In genomic region chr10:98208925-98209324, GRCh38 we compare ENCODE assay signal across 27 cellular contexts. TPM values are rescaled to one million over a fixed set of nuclear protein-coding genes. Genes with fewer than 3 reads are reported as not detected.
A peak's percentile ranks its signal among the peaks of the same experiment; 100 is the strongest.
DNase-seq lines count a peak whose midpoint lies in the region; ATAC-seq, FAIRE-seq and TF ChIP-seq lines count a peak whose summit lies in the region.
"Had no signal": no experiment of that assay in that cellular context is flagged by ENCODE, and none has a peak within 500 bp of the region (broad histone marks: within the 10 kb centered on the region; RNA-seq: fewer than 3 reads in every experiment).

No MANE protein-coding gene starts in this region.

- H3K56ac ChIP-seq in IMR-90 (ENCODE audit: extremely low read depth, insufficient read depth, low read length), result no peak overlapping the region

- no peaks in the 10 kb centered on the region for H3K4me1 ChIP-seq in IMR-90 (ENCODE audit: control insufficient read depth, insufficient read depth, low read length)
- H3K4me1 ChIP-seq in small intestine (ENCODE audit: control insufficient read depth in 2 of 2, insufficient read depth in 1 of 2, low read depth in 1 of 2, low read length in 1 of 2), result no peaks in the 10 kb centered on the region
- H3K4me1 ChIP-seq in thyroid gland, result peaks cover 2 to 8% of the 10 kb centered on the region in 2 donors
- H3K4me1 ChIP-seq: Peyer's patch, SJCRH30 had no signal

- no peak overlapping the region for H4K91ac ChIP-seq in IMR-90 (ENCODE audit: insufficient read depth, low read depth, low read length)

- H2AFZ ChIP-seq in IMR-90 (replicated peaks; ENCODE audit: low read length, poor library complexity), result no peak overlapping the region

- H3K9me3 ChIP-seq in IMR-90 (ENCODE audit: control insufficient read depth, insufficient read depth, low read length) (no peaks in the 10 kb centered on the region), small intestine (ENCODE audit: control insufficient read depth, low read depth) (no peaks in the 10 kb centered on the region), thyroid gland (no peaks in the 10 kb centered on the region)
- H3K9me3 ChIP-seq: Peyer's patch, SJCRH30 had no signal

- TF ChIP-seq POLR2A in IMR-90 (IDR thresholded peaks at IDR 0.05; ENCODE audit: low read depth, low read length) (no peak), thyroid gland (IDR thresholded peaks at IDR 0.05) (no peak)

- no peak overlapping the region for H3K18ac ChIP-seq in IMR-90 (ENCODE audit: low read depth, low read length)

- H3K36me3 ChIP-seq in IMR-90 (ENCODE audit: control insufficient read depth, insufficient read depth, low read length) (peaks cover 8% of the 10 kb centered on the region), small intestine (ENCODE audit: control insufficient read depth in 2 of 2, insufficient read depth in 2 of 2, low read length in 2 of 2) (peaks cover 0 to 4% of the 10 kb centered on the region in 2 donors), thyroid gland (peaks cover 0 to 3% of the 10 kb centered on the region in 2 donors)

- TF ChIP-seq CTCF in IMR-90 (conservative IDR thresholded peaks at IDR 0.05; ENCODE audit: low read depth, low read length), result no peak
- TF ChIP-seq CTCF in GM10266 (IDR thresholded peaks at IDR 0.05; ENCODE audit: control insufficient read depth, insufficient read depth, low read depth, missing control alignments), result no peak
- TF ChIP-seq CTCF in thyroid gland (IDR thresholded peaks at IDR 0.05), result no peak

- 0 out of 2 replicates have a peak, but pooled peaks cover 2% of the 10 kb centered on the region for H3K9me1 ChIP-seq in IMR-90 (ENCODE audit: insufficient read depth, low read length)

- H3K14ac ChIP-seq in IMR-90 (replicated peaks; ENCODE audit: low read depth, low read length), result no peak overlapping the region

- H3K4me2 ChIP-seq in IMR-90 (ENCODE audit: low read depth, low read length), result no peak overlapping the region

- H3K36me3 Mint-ChIP-seq in activated T-cell treated with anti-CD3 and anti-CD28 coated beads, Interleukin-2, amount 50 U/mL, for 72 hours (ENCODE audit: insufficient read depth in 2 of 2), result peaks cover 7 to 22% of the 10 kb centered on the region in 2 donors

- H3K79me1 ChIP-seq in IMR-90 (ENCODE audit: low read depth in 1 of 2, low read length in 2 of 2), result peaks cover 15 to 26% of the 10 kb centered on the region in 2 experiments

- FAIRE-seq in small intestine (lab: Jason Lieb, UNC), result no peak
- FAIRE-seq: HepG2 had no signal

- no peak overlapping the region for H2AK9ac ChIP-seq in IMR-90 (replicated peaks; ENCODE audit: low read depth, low read length, poor library complexity)

- H2BK20ac ChIP-seq in IMR-90 (ENCODE audit: low read depth, low read length), result no peak overlapping the region

- no peak overlapping the region for H4K5ac ChIP-seq in IMR-90 (ENCODE audit: low read depth, low read length)

- no TSS peak for BruUV-seq in IMR-90 (replicated peaks; lab: Mats Ljungman, UMichigan)

- POLR2A ChIA-PET in IMR-90 (lab: Charles Lee; ENCODE audit: unreplicated experiment), result no interaction called here

- peaks cover 0 to 6% of the 10 kb centered on the region in 2 donors for H3K9me3 Mint-ChIP-seq in activated T-cell treated with anti-CD3 and anti-CD28 coated beads, Interleukin-2, amount 50 U/mL, for 72 hours
- H3K9me3 Mint-ChIP-seq: CD8-positive, alpha-beta T cell; HFFc6 had no signal

- H2AK5ac ChIP-seq in IMR-90 (ENCODE audit: low read depth, low read length), result no peak overlapping the region

- CTCF ChIA-PET in IMR-90 (lab: Yijun Ruan, JAX), result no interaction called here

- H3K27ac Mint-ChIP-seq in activated T-cell treated with anti-CD3 and anti-CD28 coated beads, Interleukin-2, amount 50 U/mL, for 72 hours, result no peak overlapping the region
- H3K27ac Mint-ChIP-seq: CD8-positive, alpha-beta T cell; HFFc6 had no signal

- H3K9ac ChIP-seq in IMR-90 (ENCODE audit: low read depth, low read length), result no peak overlapping the region

- dilution Hi-C loops in IMR-90 (cut with HindIII; ENCODE audit: low sequenced_read_pairs, unreplicated experiment), result no loop called here

- no peak overlapping the region for H3K4me3 Mint-ChIP-seq in activated T-cell treated with anti-CD3 and anti-CD28 coated beads, Interleukin-2, amount 50 U/mL, for 72 hours
- H3K4me3 Mint-ChIP-seq: CD8-positive, alpha-beta T cell; HFFc6 had no signal

- H2BK5ac ChIP-seq in IMR-90 (ENCODE audit: low read depth, low read length, poor library complexity, severe bottlenecking), result no peak overlapping the region

- H4K8ac ChIP-seq in IMR-90 (ENCODE audit: low read depth in 2 of 2, low read length in 2 of 2), result no peak overlapping the region

- intact Hi-C loops in IMR-90 (cut with micrococcal nuclease) (no loop called here), thyroid gland (cut with DNase I) (no loop called here)

- WGBS in IMR-90 (ENCODE audit: extremely low coverage in 2 of 2, insufficient read length in 1 of 2), 2 experiments, result no CpG with 5 or more reads among the region's 2 CpGs
- WGBS in small intestine, 3 donors, result 83 to 93% (median 90%) methylated on average over 2 of the region's 2 CpGs
- 95 to 96% methylated on average over 2 of the region's 2 CpGs for WGBS in thyroid gland, 2 donors

- TF ChIP-seq RAD21 in IMR-90 (IDR thresholded peaks at IDR 0.05; ENCODE audit: low read length), result no peak

- no peaks in the 10 kb centered on the region for H3K27me3 Mint-ChIP-seq in activated T-cell treated with anti-CD3 and anti-CD28 coated beads, Interleukin-2, amount 50 U/mL, for 72 hours (ENCODE audit: low read depth)

- no peak overlapping the region for H2BK120ac ChIP-seq in IMR-90 (ENCODE audit: low read depth, low read length)

- DNase-seq in activated T-cell treated with anti-CD3 and anti-CD28 coated beads, Interleukin-2, amount 50 U/mL, for 72 hours, result no peak
- DNase-seq in activated T-cell treated with anti-CD3 and anti-CD28 coated beads for 4 hours (no peak), IMR-90 (peak; percentile 11), kidney tubule cell (ENCODE audit: low spot score) (peak; percentile 31), GM10266 (ENCODE audit: extremely low spot score) (no peak), small intestine (no peak), NCI-H1436 treated with DMSO at 0.1 percent for 48 hours (lab: John Stamatoyannopoulos, UW) (no peak), thyroid gland (no peak)
- DNase-seq: 8988T; AML-193; C1 segment of cervical spinal cord; Calu3; CD8-positive, alpha-beta T cell; DMS153; GF-D8; HFFc6; KBM-7; NCI-H1105; NCI-H2029 treated with DMSO at 0.1 percent for 48 hours; NCI-H345; NCI-H524 treated with DMSO at 0.1 percent for 48 hours; NCI-H82; SJCRH30 had no signal

- in situ Hi-C loops in IMR-90 (cut with MboI; ENCODE audit: low sequenced_read_pairs), result no loop called here

- H2BK15ac ChIP-seq in IMR-90 (ENCODE audit: low read depth, low read length), result no peak overlapping the region

- H3K4me3 ChIP-seq in IMR-90 (ENCODE audit: insufficient read depth, low read depth, low read length) (no peak overlapping the region), small intestine (ENCODE audit: low read depth in 1 of 2, low read length in 2 of 2) (no peak overlapping the region), thyroid gland (replicated peaks in 1 of 3) (no peak overlapping the region)
- H3K4me3 ChIP-seq: Peyer's patch, SJCRH30 had no signal

- H3K27me3 ChIP-seq in IMR-90 (ENCODE audit: control insufficient read depth, insufficient read depth, low read length) (no peaks in the 10 kb centered on the region), small intestine (ENCODE audit: control insufficient read depth in 2 of 2, insufficient read depth in 2 of 2, low read length in 2 of 2) (no peaks in the 10 kb centered on the region), thyroid gland (no peaks in the 10 kb centered on the region)
- H3K27me3 ChIP-seq: Peyer's patch, SJCRH30 had no signal

- no peak overlapping the region for H3K4ac ChIP-seq in IMR-90 (ENCODE audit: low read depth, low read length)

- H3K23ac ChIP-seq in IMR-90 (ENCODE audit: low read depth, low read length), result no peak overlapping the region

- no peaks in the 10 kb centered on the region; the same call in 1 of the 2 replicates for H4K20me1 ChIP-seq in IMR-90 (ENCODE audit: insufficient read depth, low read length)

- H3K4me1 Mint-ChIP-seq in activated T-cell treated with anti-CD3 and anti-CD28 coated beads, Interleukin-2, amount 50 U/mL, for 72 hours (ENCODE audit: low read depth), result peaks cover 17% of the 10 kb centered on the region

- H3K27ac ChIP-seq in IMR-90 (ENCODE audit: insufficient read depth, low read length) (no peak overlapping the region), small intestine (ENCODE audit: low read depth in 1 of 2, low read length in 1 of 2) (no peak overlapping the region), thyroid gland (no peak overlapping the region)
- H3K27ac ChIP-seq: HL-60, Peyer's patch, SJCRH30 had no signal

- peak; percentile 20 to 71 for ATAC-seq in activated T-cell treated with anti-CD3 and anti-CD28 coated beads, Interleukin-2, amount 50 U/mL, for 72 hours (replicated peaks in 1 of 2)
- ATAC-seq in IMR-90 (ENCODE audit: low read depth), result no peak; the same call in 1 of the 2 replicates
- ATAC-seq: CD8-positive, alpha-beta T cell; HepG2 had no signal

TF ChIP-seq in IMR-90, 13 proteins besides CTCF, POLR2A, EP300 and RAD21 (continues in another document):
- no peak for TF ChIP-seq SMC3 (IDR thresholded peaks at IDR 0.05; ENCODE audit: low read depth, low read length)
- TF ChIP-seq MAFK (IDR thresholded peaks at IDR 0.05; ENCODE audit: low read depth, low read length), result no peak
- no peak for TF ChIP-seq USF2 (IDR thresholded peaks at IDR 0.05; ENCODE audit: low read depth, low read length)
- TF ChIP-seq CHD1 (IDR thresholded peaks at IDR 0.05; ENCODE audit: low read depth, low read length), result no peak
- TF ChIP-seq RCOR1 (IDR thresholded peaks at IDR 0.05; ENCODE audit: insufficient replicate concordance, low read length), result no peak
- no peak for TF ChIP-seq MXI1 (IDR thresholded peaks at IDR 0.05; ENCODE audit: borderline replicate concordance, low read depth, low read length)
- TF ChIP-seq BHLHE40 (IDR thresholded peaks at IDR 0.05; ENCODE audit: low read depth, low read length), result no peak
- no peak for TF ChIP-seq FOS (IDR thresholded peaks at IDR 0.05; ENCODE audit: low read depth, low read length)
- TF ChIP-seq RFX5 (IDR thresholded peaks at IDR 0.05; ENCODE audit: low read depth, low read length), result no peak

RNA-seq across cellular contexts. Expression of gene LOXL4, which starts 59.1 kb away (rescaled TPM):
- total RNA-seq in activated T-cell treated with anti-CD3 and anti-CD28 coated beads, Interleukin-2, amount 50 U/mL, for 72 hours, result not detected
- 17.5 and 20.8 TPM in 2 replicates for total RNA-seq in IMR-90 (2012; rRNA removed)
- 24.9 and 26.7 TPM in 2 replicates for polyA plus RNA-seq in IMR-90 (2012; rRNA removed)
- 26.8 and 38.4 TPM in 2 replicates for polyA plus RNA-seq in IMR-90 (2012; cell fraction: cytosol; rRNA removed)
- 30.8 and 37.2 TPM in 2 replicates for polyA plus RNA-seq in IMR-90 (2012; cell fraction: nucleus; rRNA removed; ENCODE audit: low replicate concordance)
- polyA plus RNA-seq in small intestine, result under 1 TPM in 2 of 3 donors, not detected in 1; 0.27 to 0.72 TPM
- 10 to 100 TPM; 11.9 to 20.5 (median 15.3) TPM for total RNA-seq in thyroid gland
- total RNA-seq: OCI-LY7 had no signal

Comparison
In these comparisons a context has a peak if more than half of its experiments do, and no peak if none do; other contexts are left out.
1. DNase-seq: peak in IMR-90 (single experiment) and kidney tubule cell (single experiment); none in activated T-cell treated with anti-CD3 and anti-CD28 coated beads, Interleukin-2, amount 50 U/mL, for 72 hours (0 of 2), activated T-cell treated with anti-CD3 and anti-CD28 coated beads for 4 hours (single experiment), GM10266 (single experiment), small intestine (single experiment), NCI-H1436 treated with DMSO at 0.1 percent for 48 hours (single experiment) and thyroid gland (0 of 2).
2. RNA of gene LOXL4, which starts 59.1 kb away (total RNA-seq): 17.5 to 20.8 TPM in IMR-90 and 11.9 to 20.5 TPM in thyroid gland; not detected in activated T-cell treated with anti-CD3 and anti-CD28 coated beads, Interleukin-2, amount 50 U/mL, for 72 hours; every median in the first group is over 10 times any median in the second.